Comparison of ENCODE assay signal across 29 cellular contexts in the genomic region with DNA sequence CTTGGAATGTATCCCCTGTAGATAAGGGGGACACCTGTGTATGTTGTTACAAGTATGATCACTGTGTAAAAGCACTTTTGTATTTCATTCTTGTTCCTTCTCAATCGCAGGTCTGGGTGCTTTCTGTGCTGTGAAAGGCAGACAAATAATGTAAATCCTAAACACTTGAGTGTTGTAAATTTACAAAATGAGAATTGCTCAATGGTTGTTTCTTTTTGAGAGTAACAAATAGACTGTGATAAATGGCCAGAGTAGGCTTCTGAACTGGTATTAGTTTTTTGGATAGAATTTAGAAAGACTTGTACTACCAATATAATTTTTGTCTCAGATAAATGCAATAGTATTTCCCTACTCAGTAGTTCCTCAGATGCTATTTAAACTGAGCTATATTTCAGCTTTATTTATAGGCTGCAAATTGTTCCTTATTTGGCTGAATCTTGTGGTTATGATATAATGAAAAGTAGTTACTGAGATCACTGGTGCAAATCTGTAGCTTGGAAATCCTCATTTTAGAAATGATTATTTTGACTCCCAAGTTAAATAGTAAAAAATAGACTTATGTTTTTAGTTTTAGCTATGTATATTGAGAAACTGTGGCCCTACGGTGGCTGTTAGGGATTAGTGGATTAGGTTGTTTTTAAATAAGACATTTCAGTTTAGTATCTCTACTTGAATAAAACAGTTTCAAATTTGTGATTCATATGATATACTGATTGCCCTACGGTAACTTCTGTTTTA. TPM values are rescaled to one million over a fixed set of nuclear protein-coding genes. Genes with fewer than 3 reads are reported as not detected.
DNase-seq lines count a peak whose midpoint lies in the region; ATAC-seq, FAIRE-seq and TF ChIP-seq lines count a peak whose summit lies in the region.
"Had no signal": no experiment of that assay in that cellular context is flagged by ENCODE, and none has a peak within 500 bp of the region (broad histone marks: within the 10 kb centered on the region; RNA-seq: fewer than 3 reads in every experiment).

No MANE protein-coding gene starts in this region.

- FAIRE-seq in HTR-8/SVneo (lab: Jason Lieb, UNC), result no peak
- FAIRE-seq: pancreas, TTC549 had no signal

- H3K27ac Mint-ChIP-seq in activated T-helper 17 cell treated with anti-CD3 and anti-CD28 coated beads, Interleukin-2, amount 50 U/mL, for 72 hours, result peak overlapping the region; percentile 55
- H3K27ac Mint-ChIP-seq in osteocyte (ENCODE audit: unreplicated experiment), result peak overlapping the region; percentile 16
- H3K27ac Mint-ChIP-seq: activated CD4-positive, alpha-beta T cell treated with anti-CD3 and anti-CD28 coated beads for 36 hours; T-cell had no signal

- H3K36me3 ChIP-seq in DOHH2 (ENCODE audit: control insufficient read depth, low read length), result peaks cover 22% of the 10 kb centered on the region
- peaks cover 18% of the 10 kb centered on the region for H3K36me3 ChIP-seq in Karpas-422 (ENCODE audit: insufficient read depth, low read length)
- H3K36me3 ChIP-seq: cardiac muscle cell, gastroesophageal sphincter, left lung, pancreas, right lobe of liver, thoracic aorta had no signal

- DNase-seq in Karpas-422, result peak; percentile 74
- no peak for DNase-seq in osteocyte (ENCODE audit: extremely low spot score, unreplicated experiment)
- no peak for DNase-seq in HTR-8/SVneo (ENCODE audit: insufficient read length, low spot score)
- no peak for DNase-seq in sciatic nerve (ENCODE audit: low spot score)
- DNase-seq: activated CD4-positive, alpha-beta T cell treated with anti-CD3 and anti-CD28 coated beads for 36 hours; activated naive CD4-positive, alpha-beta T cell treated with anti-CD3 and anti-CD28 coated beads, Interleukin-2, amount 50 U/mL, for 16 hours; anterior cingulate cortex; COR-L47; cortex of kidney; GF-D8; GOT3; hypothalamus; left lung; naive thymus-derived CD8-positive, alpha-beta T cell; NCI-H1105 treated with DMSO at 0.1 percent for 48 hours; NCI-H2081 treated with DMSO at 0.1 percent for 48 hours; NCI-H446 treated with DMSO at 0.1 percent for 48 hours; pancreas; right lobe of liver; SIG-M5; stimulated activated naive CD8-positive, alpha-beta T cell treated with anti-CD3 and anti-CD28 coated beads, Interleukin-15, Interleukin-2, amounts not matched to agents 100 U/mL and 50 U/mL, for 24 hours; T-cell had no signal

- intact Hi-C loops in sciatic nerve (cut with DNase I), result no loop called here

- H3K4me2 ChIP-seq in DOHH2 (ENCODE audit: low read length), result peak overlapping the region; percentile 78
- peak overlapping the region; percentile 77 for H3K4me2 ChIP-seq in Karpas-422 (ENCODE audit: low read depth, low read length, poor library complexity, severe bottlenecking)

- peaks cover 72% of the 10 kb centered on the region for H3K4me1 ChIP-seq in DOHH2 (ENCODE audit: control insufficient read depth, low read length)
- H3K4me1 ChIP-seq in Karpas-422 (ENCODE audit: low read length), result peaks cover 77% of the 10 kb centered on the region

- peaks cover 52% of the 10 kb centered on the region for H3K36me3 Mint-ChIP-seq in activated T-helper 17 cell treated with anti-CD3 and anti-CD28 coated beads, Interleukin-2, amount 50 U/mL, for 72 hours (ENCODE audit: low read depth)
- H3K36me3 Mint-ChIP-seq in osteocyte (ENCODE audit: unreplicated experiment), result peaks cover 21% of the 10 kb centered on the region

- H3K79me2 ChIP-seq in DOHH2 (ENCODE audit: control insufficient read depth, low read length), result peaks cover 98% of the 10 kb centered on the region
- H3K79me2 ChIP-seq in Karpas-422 (ENCODE audit: low read length), result peaks cover 99% of the 10 kb centered on the region

- H4K20me1 ChIP-seq in DOHH2 (ENCODE audit: control insufficient read depth, insufficient read depth, low read depth, low read length) (peaks cover 10% of the 10 kb centered on the region; the same call in 1 of the 2 replicates), Karpas-422 (ENCODE audit: insufficient read depth, low read depth, low read length) (peaks cover 7% of the 10 kb centered on the region; the same call in 1 of the 2 replicates)

- H3K4me3 ChIP-seq in DOHH2 (ENCODE audit: low read length), result peak overlapping the region; percentile 63
- H3K4me3 ChIP-seq in Karpas-422 (ENCODE audit: low read length), result peak overlapping the region; percentile 41
- H3K4me3 ChIP-seq: cardiac muscle cell, gastroesophageal sphincter, left lung, pancreas, right lobe of liver, thoracic aorta had no signal

- H3K27me3 ChIP-seq in DOHH2 (ENCODE audit: control insufficient read depth, low read length), result no peaks in the 10 kb centered on the region
- H3K27me3 ChIP-seq in Karpas-422 (ENCODE audit: low read length), result no peaks in the 10 kb centered on the region
- H3K27me3 ChIP-seq: cardiac muscle cell, gastroesophageal sphincter, left lung, pancreas, right lobe of liver had no signal

- H2AFZ ChIP-seq in Karpas-422 (ENCODE audit: low read length), result no peak overlapping the region

- peaks cover 20% of the 10 kb centered on the region for H3F3A ChIP-seq in DOHH2 (ENCODE audit: control insufficient read depth, insufficient read depth)

- TF ChIP-seq CTCF in DOHH2 (IDR thresholded peaks at IDR 0.05; ENCODE audit: low read depth, low read length, poor library complexity, severe bottlenecking), result no peak
- no peak for TF ChIP-seq CTCF in osteocyte (IDR thresholded peaks at IDR 0.05)

- H3K4me1 Mint-ChIP-seq in activated T-helper 17 cell treated with anti-CD3 and anti-CD28 coated beads, Interleukin-2, amount 50 U/mL, for 72 hours, result peaks cover 37% of the 10 kb centered on the region
- H3K4me1 Mint-ChIP-seq in osteocyte (ENCODE audit: unreplicated experiment), result peaks cover 68% of the 10 kb centered on the region

- ATAC-seq in activated T-helper 17 cell treated with anti-CD3 and anti-CD28 coated beads, Interleukin-2, amount 50 U/mL, for 72 hours (replicated peaks), result peak; percentile 23
- ATAC-seq in sciatic nerve, result no peak
- no peak for ATAC-seq in HG02840 (IDR thresholded peaks at IDR 0.05; ENCODE audit: low FRiP score, unreplicated experiment)
- ATAC-seq: activated CD4-positive, alpha-beta T cell treated with anti-CD3 and anti-CD28 coated beads for 36 hours; gastroesophageal sphincter; left lung; naive thymus-derived CD8-positive, alpha-beta T cell; pancreas; right lobe of liver; stimulated activated naive CD8-positive, alpha-beta T cell treated with anti-CD3 and anti-CD28 coated beads, Interleukin-15, Interleukin-2, amounts not matched to agents 100 U/mL and 50 U/mL, for 24 hours; T-cell had no signal

- peak overlapping the region; percentile 56 for H3K4me3 Mint-ChIP-seq in activated T-helper 17 cell treated with anti-CD3 and anti-CD28 coated beads, Interleukin-2, amount 50 U/mL, for 72 hours
- H3K4me3 Mint-ChIP-seq in osteocyte (ENCODE audit: unreplicated experiment), result no peak overlapping the region
- H3K4me3 Mint-ChIP-seq: activated CD4-positive, alpha-beta T cell treated with anti-CD3 and anti-CD28 coated beads for 36 hours; T-cell had no signal

- H3K9me2 ChIP-seq in DOHH2 (replicated peaks; ENCODE audit: control insufficient read depth, low read length) (no peaks in the 10 kb centered on the region), Karpas-422 (replicated peaks; ENCODE audit: insufficient read depth, low read length) (no peaks in the 10 kb centered on the region)

- no peak overlapping the region for H3K9ac ChIP-seq in Karpas-422 (ENCODE audit: low read length)

- no peaks in the 10 kb centered on the region for H3K27me3 Mint-ChIP-seq in activated T-helper 17 cell treated with anti-CD3 and anti-CD28 coated beads, Interleukin-2, amount 50 U/mL, for 72 hours
- no peaks in the 10 kb centered on the region for H3K27me3 Mint-ChIP-seq in osteocyte (ENCODE audit: unreplicated experiment)
- H3K27me3 Mint-ChIP-seq: activated CD4-positive, alpha-beta T cell treated with anti-CD3 and anti-CD28 coated beads for 36 hours; naive thymus-derived CD8-positive, alpha-beta T cell; T-cell had no signal

- H3K9me3 ChIP-seq in DOHH2 (ENCODE audit: control insufficient read depth, insufficient read depth, low read length) (no peaks in the 10 kb centered on the region), Karpas-422 (ENCODE audit: low read length) (no peaks in the 10 kb centered on the region)
- H3K9me3 ChIP-seq: gastroesophageal sphincter, left lung, pancreas, right lobe of liver, thoracic aorta had no signal

- H3K9me3 Mint-ChIP-seq in activated T-helper 17 cell treated with anti-CD3 and anti-CD28 coated beads, Interleukin-2, amount 50 U/mL, for 72 hours, result no peaks in the 10 kb centered on the region
- peaks cover 6% of the 10 kb centered on the region for H3K9me3 Mint-ChIP-seq in osteocyte (ENCODE audit: unreplicated experiment)
- H3K9me3 Mint-ChIP-seq: naive thymus-derived CD8-positive, alpha-beta T cell had no signal

- H3K27ac ChIP-seq in DOHH2 (ENCODE audit: low read depth, low read length) (peak overlapping the region; percentile 89), Karpas-422 (ENCODE audit: low read length) (peak overlapping the region; percentile 83)
- H3K27ac ChIP-seq: gastroesophageal sphincter, pancreas, right lobe of liver, thoracic aorta had no signal

RNA-seq across cellular contexts. Expression of a gene that starts 9.2 kb away (rescaled TPM):
- 30.7 and 42.0 TPM in 2 replicates for total RNA-seq in Karpas-422 (2014; rRNA removed; shearing (Covaris generic); ENCODE audit: low replicate concordance)
- 10 to 100 TPM; 26.9 to 86.0 TPM for total RNA-seq in activated T-helper 17 cell treated with anti-CD3 and anti-CD28 coated beads, Interleukin-2, amount 50 U/mL, for 72 hours
- total RNA-seq in osteocyte (93.8 and 95.0 TPM in 2 replicates), sciatic nerve (94.7 TPM)
